ENCODE assay signal across 12 cellular contexts in genomic region chr1:19411612-19412011, GRCh38.
DNase-seq lines count a peak whose midpoint lies in the region; ATAC-seq and TF ChIP-seq lines count a peak whose summit lies in the region.
"Had no signal": no experiment of that assay in that cellular context is flagged by ENCODE, and none has a peak within 500 bp of the region (broad histone marks: within the 10 kb centered on the region; RNA-seq: fewer than 3 reads in every experiment).

No MANE protein-coding gene starts in this region.

- H3K4me3 Mint-ChIP-seq in brain = no peak overlapping the region
- H3K4me3 Mint-ChIP-seq: CD8-positive, alpha-beta memory T cell; nephron progenitor cell had no signal

- peak overlapping the region in 3 of 5 experiments; percentile 31 to 66 (median 63) for H3K27ac Mint-ChIP-seq in brain
- H3K27ac Mint-ChIP-seq: nephron progenitor cell had no signal

- peak; percentile 58 for ATAC-seq in GM21447 (IDR thresholded peaks at IDR 0.05; ENCODE audit: unreplicated experiment)

- intact Hi-C loops in sigmoid colon (cut with DNase I) = no loop called here

- no peak for TF ChIP-seq POLR2A in sigmoid colon (IDR thresholded peaks at IDR 0.05)

- H3K36me3 Mint-ChIP-seq in brain = peaks cover 3% of the 10 kb centered on the region

- no peaks in the 10 kb centered on the region for H3K27me3 ChIP-seq in sigmoid colon

- no peak for TF ChIP-seq CTCF in GM12864 (IDR thresholded peaks at IDR 0.05; ENCODE audit: low read depth, low read length, missing control alignments)
- no peak for TF ChIP-seq CTCF in brain (conservative IDR thresholded peaks at IDR 0.05)
- no peak for TF ChIP-seq CTCF in sigmoid colon (IDR thresholded peaks at IDR 0.05)

- peak overlapping the region; percentile 82 to 98 (median 91) for H3K27ac ChIP-seq in sigmoid colon
- H3K27ac ChIP-seq: HL-60 had no signal

- H3K4me3 ChIP-seq in GM12864 (ENCODE audit: low read depth, low read length) = no peak overlapping the region
- no peak overlapping the region for H3K4me3 ChIP-seq in sigmoid colon

- no peaks in the 10 kb centered on the region for H3K9me3 Mint-ChIP-seq in brain
- H3K9me3 Mint-ChIP-seq: CD8-positive, alpha-beta memory T cell; nephron progenitor cell had no signal

- TF ChIP-seq EP300 in sigmoid colon (IDR thresholded peaks at IDR 0.05) = no peak

- 74 to 86% methylated on average over 8 of the region's 8 CpGs for WGBS in sigmoid colon, 2 donors

- DNase-seq in GM12864 (ENCODE audit: low read depth) = peak; percentile 49
- DNase-seq in sigmoid colon = no peak
- DNase-seq in iPS-NIHi11 (ENCODE audit: low spot score) = no peak
- no peak for DNase-seq in activated gamma-delta T cell (lab: John Stamatoyannopoulos, UW)
- no peak for DNase-seq in NK-92 (lab: John Stamatoyannopoulos, UW; ENCODE audit: unreplicated experiment)
- DNase-seq: CD8-positive, alpha-beta memory T cell; central memory CD4-positive, alpha-beta T cell; MM.1S; nephron progenitor cell had no signal

- no peaks in the 10 kb centered on the region for H3K27me3 Mint-ChIP-seq in brain
- H3K27me3 Mint-ChIP-seq: CD8-positive, alpha-beta memory T cell had no signal

- H3K4me1 Mint-ChIP-seq in brain = peaks cover 93% of the 10 kb centered on the region

- H3K9me3 ChIP-seq in sigmoid colon = no peaks in the 10 kb centered on the region

- peaks cover 0 to 99% (median 78%) of the 10 kb centered on the region in 4 donors for H3K4me1 ChIP-seq in sigmoid colon

- H3K36me3 ChIP-seq in sigmoid colon = peaks cover 0 to 4% (median 0%) of the 10 kb centered on the region in 4 donors
